In genomic region chr14:26870096-26870495, GRCh38 we compare ENCODE assay signal across 17 cellular contexts.
"Had no signal": no experiment of that assay in that cellular context is flagged by ENCODE, and none has a peak within 500 bp of the region (broad histone marks: within the 10 kb centered on the region; RNA-seq: fewer than 3 reads in every experiment).

No MANE protein-coding gene starts in this region.

- H3K27ac ChIP-seq: neural progenitor cell, parathyroid adenoma, stomach, thyroid gland had no signal

- H3K4me1 ChIP-seq: parathyroid adenoma, thyroid gland had no signal

- H3K4me1 Mint-ChIP-seq: memory B cell; natural killer cell; stimulated activated effector memory CD8-positive, alpha-beta T cell treated with anti-CD3 and anti-CD28 coated beads, Interleukin-12 subunit alpha, Interleukin-12 subunit beta, amount 100 ng/mL, for 72 hours had no signal

- H3K27me3 ChIP-seq: dorsolateral prefrontal cortex, neural progenitor cell, stomach, thyroid gland had no signal

- H3K27ac Mint-ChIP-seq: memory B cell; natural killer cell; neural progenitor cell; progenitor cell of endocrine pancreas; stimulated activated effector memory CD8-positive, alpha-beta T cell treated with anti-CD3 and anti-CD28 coated beads, Interleukin-12 subunit alpha, Interleukin-12 subunit beta, amount 100 ng/mL, for 72 hours; type B pancreatic cell had no signal

- H2AFZ ChIP-seq: parathyroid adenoma had no signal

- H3K4me3 ChIP-seq: lung, neural progenitor cell, stomach, thyroid gland had no signal

- H3K36me3 Mint-ChIP-seq: memory B cell; natural killer cell; neural progenitor cell; stimulated activated effector memory CD8-positive, alpha-beta T cell treated with anti-CD3 and anti-CD28 coated beads, Interleukin-12 subunit alpha, Interleukin-12 subunit beta, amount 100 ng/mL, for 72 hours; type B pancreatic cell had no signal

- H3K36me3 ChIP-seq: neural progenitor cell, stomach, thyroid gland had no signal

- H3K4me3 Mint-ChIP-seq: memory B cell; natural killer cell; neural progenitor cell; stimulated activated effector memory CD8-positive, alpha-beta T cell treated with anti-CD3 and anti-CD28 coated beads, Interleukin-12 subunit alpha, Interleukin-12 subunit beta, amount 100 ng/mL, for 72 hours had no signal

- H3K9me3 ChIP-seq: stomach, thyroid gland had no signal

- H3K9ac ChIP-seq: neural progenitor cell, parathyroid adenoma had no signal

- H3K79me2 ChIP-seq: parathyroid adenoma had no signal

- DNase-seq: effector CD4-positive, alpha-beta T cell; head of caudate nucleus; kidney; natural killer cell; stimulated activated CD4-positive, alpha-beta T cell treated with anti-CD3 and anti-CD28 coated beads, Interleukin-2, amount 100 ng/mL, for 24 hours; stimulated activated CD4-positive, alpha-beta T cell treated with anti-CD3 and anti-CD28 coated beads, Interleukin-4, amount 100 ng/mL, for 24 hours; stimulated activated naive CD4-positive, alpha-beta T cell treated with Interleukin-2 at 50 U/mL for 16 hours; stomach; thyroid gland had no signal

- H3K9me3 Mint-ChIP-seq: neural progenitor cell, type B pancreatic cell had no signal

- H3K27me3 Mint-ChIP-seq: memory B cell had no signal
